1 cellular context compared by ENCODE assay signal in genomic region chr5:88143693-88144218, GRCh38.
TF ChIP-seq lines count a peak whose summit lies in the region.

No MANE protein-coding gene starts in this region.

TF ChIP-seq in GM23338, 12 proteins besides CTCF, POLR2A, EP300 and RAD21:
- TF ChIP-seq, protein P1, sequence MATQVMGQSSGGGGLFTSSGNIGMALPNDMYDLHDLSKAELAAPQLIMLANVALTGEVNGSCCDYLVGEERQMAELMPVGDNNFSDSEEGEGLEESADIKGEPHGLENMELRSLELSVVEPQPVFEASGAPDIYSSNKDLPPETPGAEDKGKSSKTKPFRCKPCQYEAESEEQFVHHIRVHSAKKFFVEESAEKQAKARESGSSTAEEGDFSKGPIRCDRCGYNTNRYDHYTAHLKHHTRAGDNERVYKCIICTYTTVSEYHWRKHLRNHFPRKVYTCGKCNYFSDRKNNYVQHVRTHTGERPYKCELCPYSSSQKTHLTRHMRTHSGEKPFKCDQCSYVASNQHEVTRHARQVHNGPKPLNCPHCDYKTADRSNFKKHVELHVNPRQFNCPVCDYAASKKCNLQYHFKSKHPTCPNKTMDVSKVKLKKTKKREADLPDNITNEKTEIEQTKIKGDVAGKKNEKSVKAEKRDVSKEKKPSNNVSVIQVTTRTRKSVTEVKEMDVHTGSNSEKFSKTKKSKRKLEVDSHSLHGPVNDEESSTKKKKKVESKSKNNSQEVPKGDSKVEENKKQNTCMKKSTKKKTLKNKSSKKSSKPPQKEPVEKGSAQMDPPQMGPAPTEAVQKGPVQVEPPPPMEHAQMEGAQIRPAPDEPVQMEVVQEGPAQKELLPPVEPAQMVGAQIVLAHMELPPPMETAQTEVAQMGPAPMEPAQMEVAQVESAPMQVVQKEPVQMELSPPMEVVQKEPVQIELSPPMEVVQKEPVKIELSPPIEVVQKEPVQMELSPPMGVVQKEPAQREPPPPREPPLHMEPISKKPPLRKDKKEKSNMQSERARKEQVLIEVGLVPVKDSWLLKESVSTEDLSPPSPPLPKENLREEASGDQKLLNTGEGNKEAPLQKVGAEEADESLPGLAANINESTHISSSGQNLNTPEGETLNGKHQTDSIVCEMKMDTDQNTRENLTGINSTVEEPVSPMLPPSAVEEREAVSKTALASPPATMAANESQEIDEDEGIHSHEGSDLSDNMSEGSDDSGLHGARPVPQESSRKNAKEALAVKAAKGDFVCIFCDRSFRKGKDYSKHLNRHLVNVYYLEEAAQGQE (IDR thresholded peaks at IDR 0.05; ENCODE audit: unreplicated experiment) = no peak
- TF ChIP-seq ZNF331 (CRISPR knock-in tag; IDR thresholded peaks at IDR 0.05; ENCODE audit: low read depth) (no peak), POLR2AphosphoS5 (IDR thresholded peaks at IDR 0.05; ENCODE audit: low read depth) (no peak), STAT1 (IDR thresholded peaks at IDR 0.05; ENCODE audit: unreplicated experiment) (no peak), NANOG (IDR thresholded peaks at IDR 0.05; ENCODE audit: borderline replicate concordance) (no peak), EZH2 (IDR thresholded peaks at IDR 0.05; ENCODE audit: low read depth, unreplicated experiment) (peak; percentile 14), JUNB (IDR thresholded peaks at IDR 0.05; ENCODE audit: unreplicated experiment) (no peak), ZNF462 (CRISPR knock-in tag; IDR thresholded peaks at IDR 0.05) (no peak), EZH2phosphoT487 (IDR thresholded peaks at IDR 0.05; ENCODE audit: unreplicated experiment) (peak; percentile 21), ETS1 (IDR thresholded peaks at IDR 0.05) (no peak), ZNF114 (CRISPR knock-in tag; IDR thresholded peaks at IDR 0.05) (no peak), CREB1 (CRISPR knock-in tag; IDR thresholded peaks at IDR 0.05; ENCODE audit: low read depth) (no peak)
